8 cellular contexts compared by ENCODE assay signal in genomic region chr9:131839281-131840084, GRCh38.
DNase-seq lines count a peak whose midpoint lies in the region; ATAC-seq and TF ChIP-seq lines count a peak whose summit lies in the region.

No MANE protein-coding gene starts in this region.

- H3K27me3 ChIP-seq in BJ (ENCODE audit: control insufficient read depth, insufficient read depth, low read length) (peaks cover 22% of the 10 kb centered on the region), Panc1 (ENCODE audit: control insufficient read depth, insufficient read depth, low read length) (no peaks in the 10 kb centered on the region)

- H3K4me1 Mint-ChIP-seq in activated T-helper 17 cell treated with anti-CD3 and anti-CD28 coated beads, Interleukin-2, amount 50 U/mL, for 72 hours: peaks cover 10% of the 10 kb centered on the region

- H3K9me3 ChIP-seq in Panc1 (ENCODE audit: control insufficient read depth, insufficient read depth, low read depth, low read length): no peaks in the 10 kb centered on the region

- DNase-seq in BJ (ENCODE audit: low read depth) (peak; percentile 26), Panc1 (ENCODE audit: low read depth, low spot score) (peak; percentile 32), kidney tubule cell (ENCODE audit: low spot score) (peak; percentile 35), NCI-H748 treated with DMSO at 0.1 percent for 48 hours (lab: John Stamatoyannopoulos, UW) (no peak), NCI-H2171 treated with DMSO at 0.1 percent for 48 hours (lab: John Stamatoyannopoulos, UW) (no peak), KG1 (lab: John Stamatoyannopoulos, UW) (no peak)

- peak overlapping the region; percentile 77 for H3K4me3 Mint-ChIP-seq in activated T-helper 17 cell treated with anti-CD3 and anti-CD28 coated beads, Interleukin-2, amount 50 U/mL, for 72 hours

- H3K27ac Mint-ChIP-seq in activated T-helper 17 cell treated with anti-CD3 and anti-CD28 coated beads, Interleukin-2, amount 50 U/mL, for 72 hours: peak overlapping the region; percentile 92

- H3K9me3 Mint-ChIP-seq in activated T-helper 17 cell treated with anti-CD3 and anti-CD28 coated beads, Interleukin-2, amount 50 U/mL, for 72 hours: no peaks in the 10 kb centered on the region

- ATAC-seq in Panc1 (peak; percentile 52; the same call in 1 of the 2 replicates), HG03045 (IDR thresholded peaks at IDR 0.05; ENCODE audit: unreplicated experiment) (no peak)
- peak; percentile 92 for ATAC-seq in activated T-helper 17 cell treated with anti-CD3 and anti-CD28 coated beads, Interleukin-2, amount 50 U/mL, for 72 hours (replicated peaks)

- BruUV-seq in Panc1 (replicated peaks; lab: Mats Ljungman, UMichigan): no TSS peak

- no peaks in the 10 kb centered on the region for H3K36me3 ChIP-seq in BJ (ENCODE audit: control insufficient read depth, insufficient read depth, low read length)
- H3K36me3 ChIP-seq in Panc1 (ENCODE audit: control insufficient read depth, insufficient read depth, low read length): no peaks in the 10 kb centered on the region

- no peaks in the 10 kb centered on the region for H3K36me3 Mint-ChIP-seq in activated T-helper 17 cell treated with anti-CD3 and anti-CD28 coated beads, Interleukin-2, amount 50 U/mL, for 72 hours (ENCODE audit: low read depth)

- intact Hi-C loops in Panc1 (cut with micrococcal nuclease; ENCODE audit: unreplicated experiment): no loop called here

- TF ChIP-seq CTCF in BJ (IDR thresholded peaks at IDR 0.05; ENCODE audit: insufficient read depth, low read depth, low read length) (no peak), Panc1 (IDR thresholded peaks at IDR 0.05) (no peak)

- POLR2A ChIA-PET in BJ (lab: Charles Lee): no interaction called here
- POLR2A ChIA-PET in Panc1 (lab: Charles Lee): interaction anchor here (0.6 kb wide), 1 partner anchor 11 kb away, joined by 4 read pairs; no protein-coding TSS in a partner anchor

- H3K27me3 Mint-ChIP-seq in activated T-helper 17 cell treated with anti-CD3 and anti-CD28 coated beads, Interleukin-2, amount 50 U/mL, for 72 hours: peaks cover 4% of the 10 kb centered on the region

- H3K4me3 ChIP-seq in BJ (ENCODE audit: low read depth, low read length) (no peak overlapping the region), Panc1 (ENCODE audit: low read depth in 2 of 2, low read length in 2 of 2) (no peak overlapping the region)

- in situ Hi-C loops in Panc1 (cut with HindIII; ENCODE audit: low pct_unique_long_range_greater_than_20kb, low sequenced_read_pairs): no loop called here

- CTCF ChIA-PET in BJ (lab: Yijun Ruan, JAX): interaction anchor here (0.5 to 1.4 kb wide), 5 partner anchors 14 to 431 kb away, joined by 3 to 4 read pairs (median 3); no protein-coding TSS in a partner anchor
- CTCF ChIA-PET in Panc1 (lab: Charles Lee): interaction anchor here (0.6 kb wide), 1 partner anchor 78 kb away, joined by 5 read pairs; no protein-coding TSS in a partner anchor

- H3K27ac ChIP-seq in Panc1 (ENCODE audit: low read length): no peak overlapping the region

- no peaks in the 10 kb centered on the region for H3K4me1 ChIP-seq in Panc1 (ENCODE audit: control insufficient read depth, insufficient read depth, low read length)

Comparison
In these comparisons a context has a peak if more than half of its experiments do, and no peak if none do; other contexts are left out.
1. DNase-seq: peak in BJ (single experiment), Panc1 (single experiment) and kidney tubule cell (single experiment); none in NCI-H748 treated with DMSO at 0.1 percent for 48 hours (single experiment), NCI-H2171 treated with DMSO at 0.1 percent for 48 hours (single experiment) and KG1 (single experiment).